9 cellular contexts compared by ENCODE assay signal in the genomic region with DNA sequence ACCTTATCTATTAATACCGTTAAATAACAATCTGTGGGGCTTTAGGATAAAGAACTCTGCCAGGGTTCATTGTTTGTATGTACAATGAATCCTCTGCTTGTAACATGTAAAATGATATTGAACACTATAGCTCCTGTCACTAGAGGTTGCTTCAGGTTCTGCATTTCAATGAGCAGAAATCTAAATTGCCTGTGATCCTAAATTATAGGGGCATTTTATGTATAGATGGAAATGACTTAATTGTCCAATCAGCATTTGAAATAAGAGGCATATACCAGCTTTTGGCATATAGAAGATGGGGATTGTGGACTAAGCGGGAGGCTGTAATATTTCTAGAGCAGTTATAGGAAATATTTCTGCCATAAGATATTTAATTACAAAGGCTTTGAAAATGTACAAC. TPM values are rescaled to one million over a fixed set of nuclear protein-coding genes. Genes with fewer than 3 reads are reported as not detected.
DNase-seq lines count a peak whose midpoint lies in the region; ATAC-seq and TF ChIP-seq lines count a peak whose summit lies in the region.
"Had no signal": no experiment of that assay in that cellular context is flagged by ENCODE, and none has a peak within 500 bp of the region (broad histone marks: within the 10 kb centered on the region; RNA-seq: fewer than 3 reads in every experiment).

No MANE protein-coding gene starts in this region.

- H3K27me3 ChIP-seq in cardiac muscle cell (no peaks in the 10 kb centered on the region), SU-DHL-6 (ENCODE audit: low read length) (no peaks in the 10 kb centered on the region), fibroblast of lung (ENCODE audit: control insufficient read depth, insufficient read depth, low read length) (no peaks in the 10 kb centered on the region), tibial artery (no peaks in the 10 kb centered on the region)

- H3K4me2 ChIP-seq in SU-DHL-6 (ENCODE audit: low read depth, low read length, poor library complexity, severe bottlenecking) (peak overlapping the region; percentile 97), fibroblast of lung (ENCODE audit: extremely low read depth, insufficient read depth, low read length) (peak overlapping the region; percentile 85)

- H3K4me3 ChIP-seq in cardiac muscle cell, result peak overlapping the region; percentile 92
- H3K4me3 ChIP-seq in SU-DHL-6 (ENCODE audit: insufficient read depth, low read length, poor library complexity, severe bottlenecking), result peak overlapping the region; percentile 96
- H3K4me3 ChIP-seq in fibroblast of lung (replicated peaks in 1 of 4; ENCODE audit: control extremely low read depth in 1 of 4, insufficient read depth in 1 of 4, low read depth in 3 of 4, low read length in 4 of 4), result peak overlapping the region in 3 of 4 experiments; percentile 93 to 98 (median 95)
- peak overlapping the region; percentile 96 to 99 for H3K4me3 ChIP-seq in tibial artery

- no peaks in the 10 kb centered on the region for H3K36me3 ChIP-seq in cardiac muscle cell
- H3K36me3 ChIP-seq in SU-DHL-6 (ENCODE audit: low read length), result peaks cover 14% of the 10 kb centered on the region
- no peaks in the 10 kb centered on the region for H3K36me3 ChIP-seq in fibroblast of lung (ENCODE audit: control insufficient read depth, insufficient read depth, low read length)
- no peaks in the 10 kb centered on the region for H3K36me3 ChIP-seq in tibial artery

- no peaks in the 10 kb centered on the region for H3K9me3 ChIP-seq in cardiac muscle cell (ENCODE audit: low read depth)
- no peaks in the 10 kb centered on the region for H3K9me3 ChIP-seq in SU-DHL-6 (ENCODE audit: insufficient read depth, low read length)
- H3K9me3 ChIP-seq in fibroblast of lung (ENCODE audit: control insufficient read depth, insufficient read depth, low read depth, low read length), result no peaks in the 10 kb centered on the region
- no peaks in the 10 kb centered on the region for H3K9me3 ChIP-seq in tibial artery

- no peak for ATAC-seq in left cardiac atrium
- ATAC-seq in HG02885 (IDR thresholded peaks at IDR 0.05; ENCODE audit: poor library complexity, unreplicated experiment), result no peak

- H3K4me1 ChIP-seq in cardiac muscle cell (ENCODE audit: low read depth) (peaks cover 14% of the 10 kb centered on the region), fibroblast of lung (ENCODE audit: control insufficient read depth, extremely low read depth, insufficient read depth, low read length) (no peaks in the 10 kb centered on the region), tibial artery (peaks cover 0 to 60% (median 19%) of the 10 kb centered on the region in 4 donors)

- H4K20me1 ChIP-seq in SU-DHL-6 (ENCODE audit: low read depth, low read length), result peaks cover 18% of the 10 kb centered on the region; the same call in 1 of the 2 replicates
- no peaks in the 10 kb centered on the region for H4K20me1 ChIP-seq in fibroblast of lung (ENCODE audit: control insufficient read depth, extremely low read depth, insufficient read depth, low read length)

- intact Hi-C loops in left cardiac atrium (cut with DNase I), result loop anchor here (5.0 to 10.0 kb wide), 4 partner anchors 74 to 119 kb away; no protein-coding TSS in a partner anchor
- intact Hi-C loops in tibial artery (cut with DNase I; ENCODE audit: low total_unique reads), result no loop called here

- H3K9ac ChIP-seq in SU-DHL-6 (ENCODE audit: low read length) (peak overlapping the region; percentile 99), fibroblast of lung (ENCODE audit: insufficient read depth, low read length) (no peak overlapping the region)

- H2AFZ ChIP-seq in SU-DHL-6 (ENCODE audit: low read depth, low read length, severe bottlenecking), result no peak overlapping the region
- no peak overlapping the region for H2AFZ ChIP-seq in fibroblast of lung (ENCODE audit: low read length)

- no peak overlapping the region for H3K27ac ChIP-seq in cardiac muscle cell
- H3K27ac ChIP-seq in SU-DHL-6 (ENCODE audit: low read depth, low read length), result peak overlapping the region; percentile 93
- H3K27ac ChIP-seq in fibroblast of lung (ENCODE audit: insufficient read depth, low read length), result no peak overlapping the region
- H3K27ac ChIP-seq in tibial artery, result no peak overlapping the region

- no peaks in the 10 kb centered on the region for H3K9me2 ChIP-seq in SU-DHL-6 (replicated peaks; ENCODE audit: insufficient read depth, low read length)

- TF ChIP-seq CTCF in cardiac muscle cell (IDR thresholded peaks at IDR 0.05; ENCODE audit: low read depth, low read length) (no peak), SU-DHL-6 (IDR thresholded peaks at IDR 0.05; ENCODE audit: insufficient read depth, low read length, poor library complexity, severe bottlenecking) (no peak), fibroblast of lung (conservative IDR thresholded peaks at IDR 0.05 in 1 of 2, IDR thresholded peaks at IDR 0.05 in 1 of 2; ENCODE audit: low read depth in 1 of 2, low read length in 2 of 2) (no peak), tibial artery (IDR thresholded peaks at IDR 0.05) (no peak)

- no peak for DNase-seq in cardiac muscle cell (ENCODE audit: low read depth in 1 of 2, low spot score in 1 of 2)
- DNase-seq in left cardiac atrium, result no peak
- DNase-seq in fibroblast of lung (ENCODE audit: low read depth in 2 of 2), result no peak
- no peak for DNase-seq in tibial artery
- no peak for DNase-seq in cerebellar cortex (ENCODE audit: low spot score)
- no peak for DNase-seq in cerebellar nuclear complex (lab: John Stamatoyannopoulos, UW)
- DNase-seq: left colon had no signal

- H3K79me2 ChIP-seq in SU-DHL-6 (ENCODE audit: insufficient read depth, low read length), result peaks cover 87% of the 10 kb centered on the region
- peaks cover 47% of the 10 kb centered on the region for H3K79me2 ChIP-seq in fibroblast of lung (ENCODE audit: control insufficient read depth, insufficient read depth, low read length)

- H3F3A ChIP-seq in SU-DHL-6 (ENCODE audit: insufficient read depth), result peaks cover 76% of the 10 kb centered on the region

RNA-seq across cellular contexts. Expression of gene NCOA3, which starts 2.0 kb away (rescaled TPM):
- total RNA-seq in cardiac muscle cell (13.2 and 16.2 TPM in 2 replicates), left cardiac atrium (10 to 100 TPM; 18.6 to 25.2 TPM), fibroblast of lung (19.8 and 23.1 TPM in 2 replicates)
- polyA plus RNA-seq in cardiac muscle cell (6.7 and 13.0 TPM in 2 replicates), fibroblast of lung (17.1 and 22.3 TPM in 2 replicates)
- polyA plus RNA-seq in fibroblast of lung (2012), result 8.4 and 11.4 TPM in 2 replicates
- 16.8 and 18.7 TPM in 2 replicates for polyA minus RNA-seq in fibroblast of lung (ENCODE audit: low replicate concordance)
